ENCODE assay signal across 2 cellular contexts in genomic region chr12:80676856-80677255, GRCh38.
A peak's percentile ranks its signal among the peaks of the same experiment; 100 is the strongest.
TF ChIP-seq lines count a peak whose summit lies in the region.

No MANE protein-coding gene starts in this region.

TF ChIP-seq in liver, 16 proteins besides CTCF, POLR2A, EP300 and RAD21:
- TF ChIP-seq ATF3 (IDR thresholded peaks at IDR 0.05) = no peak
- TF ChIP-seq SP1 (IDR thresholded peaks at IDR 0.05) = peak; percentile 80
- peak; percentile 91 to 98 for TF ChIP-seq HNF4A (conservative IDR thresholded peaks at IDR 0.05)
- TF ChIP-seq FOXA2 (IDR thresholded peaks at IDR 0.05) = peak; percentile 21
- TF ChIP-seq HNF4G (IDR thresholded peaks at IDR 0.05) = peak; percentile 86
- TF ChIP-seq ZBTB33 (IDR thresholded peaks at IDR 0.05) = peak; percentile 35
- peak; percentile 75 for TF ChIP-seq YY1 (IDR thresholded peaks at IDR 0.05)
- TF ChIP-seq GABPA (IDR thresholded peaks at IDR 0.05 in 1 of 2, conservative IDR thresholded peaks at IDR 0.05 in 1 of 2) = no peak
- peak; percentile 55 to 94 for TF ChIP-seq JUND (IDR thresholded peaks at IDR 0.05)
- TF ChIP-seq FOXA1 (IDR thresholded peaks at IDR 0.05) = no peak
- no peak for TF ChIP-seq TAF1 (conservative IDR thresholded peaks at IDR 0.05)
- peak; percentile 84 for TF ChIP-seq REST (IDR thresholded peaks at IDR 0.05)
- peak; percentile 70 to 85 for TF ChIP-seq RXRA (IDR thresholded peaks at IDR 0.05)
- TF ChIP-seq MAX (IDR thresholded peaks at IDR 0.05) = peak; percentile 30
- peak in 1 of 2 donors; percentile 87 for TF ChIP-seq EGR1 (IDR thresholded peaks at IDR 0.05; ENCODE audit: low read depth in 2 of 2)
- TF ChIP-seq NR2F2 (IDR thresholded peaks at IDR 0.05) = no peak

TF ChIP-seq in HepG2, 621 proteins besides CTCF, POLR2A, EP300 and RAD21:
- no peak for TF ChIP-seq RARG (CRISPR knock-in tag; IDR thresholded peaks at IDR 0.05; ENCODE audit: low read depth)
- no peak for TF ChIP-seq HNRNPUL1 (IDR thresholded peaks at IDR 0.05; ENCODE audit: low read depth, low read length)
- TF ChIP-seq ZNF557 (CRISPR knock-in tag; IDR thresholded peaks at IDR 0.05) = no peak
- no peak for TF ChIP-seq ZBTB7A (CRISPR knock-in tag; IDR thresholded peaks at IDR 0.05)
